ENCODE assay signal across 34 cellular contexts in the genomic region with DNA sequence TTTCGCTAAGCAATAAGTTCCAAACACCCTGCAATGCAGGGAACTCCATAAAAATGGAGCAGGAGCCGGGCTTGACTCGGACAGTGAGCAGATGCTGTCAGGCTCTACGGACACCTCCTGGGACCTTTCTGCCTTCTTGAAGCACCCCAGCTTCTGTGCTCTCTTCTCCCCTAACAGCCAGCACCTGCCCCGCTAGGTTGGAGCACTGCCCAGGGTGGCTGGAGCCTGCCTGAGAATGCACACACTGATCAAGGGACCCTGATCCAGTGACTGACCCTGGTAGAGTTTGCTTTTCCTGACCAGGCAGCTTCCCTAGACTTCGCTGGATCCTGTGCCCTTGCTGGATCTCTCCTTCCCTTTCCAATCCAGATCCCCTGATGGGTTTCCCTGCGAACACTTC. TPM values are rescaled to one million over a fixed set of nuclear protein-coding genes. Genes with fewer than 3 reads are reported as not detected.
"Had no signal": no experiment of that assay in that cellular context is flagged by ENCODE, and none has a peak within 500 bp of the region (broad histone marks: within the 10 kb centered on the region; RNA-seq: fewer than 3 reads in every experiment).

No MANE protein-coding gene starts in this region.

- H3K9me3 ChIP-seq: ascending aorta, colonic mucosa, Peyer's patch, SJSA1, SK-N-SH had no signal

- H3K4me2 ChIP-seq: SK-N-SH had no signal

- H3K9ac ChIP-seq: SK-N-SH had no signal

- H3K27ac Mint-ChIP-seq: activated CD4-positive, alpha-beta T cell treated with anti-CD3 and anti-CD28 coated beads, Interleukin-2, amount 10 ng/mL, durations not matched to agents 24 days and 14 days; activated naive CD4-positive, alpha-beta T cell treated with anti-CD3 and anti-CD28 coated beads, Interleukin-2, amount 50 U/mL, for 24 hours; activated naive CD8-positive, alpha-beta T cell treated with anti-CD3 and anti-CD28 coated beads, Interleukin-2, amount 10 ng/mL, durations not matched to agents 7 days and 5 days; activated T-cell treated with anti-CD3 and anti-CD28 coated beads, Interleukin-2, amount 50 U/mL, for 72 hours; activated T-helper 2 cell treated with anti-CD3 and anti-CD28 coated beads, Interferon-gamma antibody, Interleukin-2, Interleukin-4, amounts not matched to agents 10 μg/mL and 5 μg/mL and 100 μg/mL, durations not matched to agents 14 hours and 24 hours and 36 hours had no signal

- H3K4me3 Mint-ChIP-seq: activated CD4-positive, alpha-beta T cell treated with anti-CD3 and anti-CD28 coated beads, Interleukin-2, amount 10 ng/mL, durations not matched to agents 24 days and 14 days; activated naive CD4-positive, alpha-beta T cell treated with anti-CD3 and anti-CD28 coated beads, Interleukin-2, amount 50 U/mL, for 24 hours; activated naive CD8-positive, alpha-beta T cell treated with anti-CD3 and anti-CD28 coated beads, Interleukin-2, amount 10 ng/mL, durations not matched to agents 7 days and 5 days; activated T-cell treated with anti-CD3 and anti-CD28 coated beads, Interleukin-2, amount 50 U/mL, for 72 hours; central memory CD8-positive, alpha-beta T cell had no signal

- ATAC-seq: activated T-cell treated with anti-CD3 and anti-CD28 coated beads, Interleukin-2, amount 50 U/mL, for 72 hours; PC-3 had no signal

- H3K9me3 Mint-ChIP-seq: activated naive CD4-positive, alpha-beta T cell treated with anti-CD3 and anti-CD28 coated beads, Interleukin-2, amount 50 U/mL, for 24 hours; central memory CD8-positive, alpha-beta T cell had no signal

- DNase-seq: activated CD4-positive, alpha-beta T cell treated with anti-CD3 and anti-CD28 coated beads, Interleukin-2, amount 10 ng/mL, durations not matched to agents 24 days and 14 days; activated CD4-positive, alpha-beta T cell treated with anti-CD3 and anti-CD28 coated beads, Interleukin-2, amount 50 U/mL, for 4 hours; activated CD8-positive, alpha-beta memory T cell treated with anti-CD3 and anti-CD28 coated beads, Interleukin-2, amount 50 U/mL, for 4 hours; activated gamma-delta T cell; activated naive CD4-positive, alpha-beta T cell treated with Interleukin-2 at 50 U/mL for 16 hours; activated naive CD8-positive, alpha-beta T cell treated with anti-CD3 and anti-CD28 coated beads, Interleukin-2, amount 10 ng/mL, durations not matched to agents 7 days and 5 days; activated T-cell treated with anti-CD3 and anti-CD28 coated beads for 4 hours; activated T-cell treated with anti-CD3 and anti-CD28 coated beads, Interleukin-2, amount 50 U/mL, for 72 hours; amygdala; colonic mucosa; NCI-H1105; NCI-H1417 treated with DMSO at 0.1 percent for 48 hours; NCI-H187 treated with DMSO at 0.1 percent for 48 hours; NCI-H2081; NCI-H2171 treated with DMSO at 0.1 percent for 48 hours; NCI-H2227 treated with DMSO at 0.1 percent for 48 hours; NCI-H446; NCI-H510A treated with DMSO at 0.1 percent for 48 hours; NCI-H526 treated with DMSO at 0.1 percent for 48 hours; NCI-H774; PC-3; Peyer's patch; RPMI8226; SHP77 treated with DMSO at 0.1 percent for 48 hours; SK-N-SH; T-helper 1 cell; T1000; WERI-Rb-1 had no signal

- H3K4me1 ChIP-seq: ascending aorta, colonic mucosa, Peyer's patch, SJSA1 had no signal

- H3K27ac ChIP-seq: ascending aorta, cardiac muscle cell, colonic mucosa, Peyer's patch, SJSA1, WERI-Rb-1 had no signal

- H3K4me3 ChIP-seq: ascending aorta, cardiac muscle cell, colonic mucosa, Peyer's patch, SJSA1 had no signal

- H3K9me2 ChIP-seq: SK-N-SH had no signal

- H3K27me3 Mint-ChIP-seq: activated CD4-positive, alpha-beta T cell treated with anti-CD3 and anti-CD28 coated beads, Interleukin-2, amount 10 ng/mL, durations not matched to agents 24 days and 14 days; activated naive CD4-positive, alpha-beta T cell treated with anti-CD3 and anti-CD28 coated beads, Interleukin-2, amount 50 U/mL, for 24 hours; activated naive CD8-positive, alpha-beta T cell treated with anti-CD3 and anti-CD28 coated beads, Interleukin-2, amount 10 ng/mL, durations not matched to agents 7 days and 5 days; central memory CD8-positive, alpha-beta T cell had no signal

- H3K36me3 ChIP-seq: ascending aorta, cardiac muscle cell, colonic mucosa, Peyer's patch, SJSA1, WERI-Rb-1 had no signal

- H3K27me3 ChIP-seq: ascending aorta, cardiac muscle cell, colonic mucosa, Peyer's patch had no signal

RNA-seq across cellular contexts. Expression of a gene that starts 40.9 kb away (rescaled TPM):
- polyA plus RNA-seq: cardiac muscle cell had no signal
